30 cellular contexts compared by ENCODE assay signal in the genomic region with DNA sequence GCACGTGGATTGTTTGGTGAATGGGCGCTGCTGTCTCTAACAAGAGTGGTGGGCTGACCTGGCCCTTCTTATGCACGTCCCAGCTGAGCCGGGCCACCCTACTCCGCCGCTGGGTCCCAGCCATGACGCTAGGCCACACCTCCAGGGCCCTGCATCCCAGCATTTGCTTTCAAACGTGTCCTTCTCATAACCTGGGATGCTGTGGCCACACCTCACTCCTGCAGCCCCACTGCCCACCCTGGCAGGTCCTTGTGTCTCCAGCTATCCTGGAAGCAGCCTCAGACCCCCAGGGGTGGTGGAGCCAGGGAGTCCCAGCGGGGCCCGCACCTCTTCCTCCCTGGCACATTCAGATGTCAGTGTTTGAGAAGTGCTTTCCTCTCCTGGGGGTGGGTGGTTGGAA.
"Had no signal": no experiment of that assay in that cellular context is flagged by ENCODE, and none has a peak within 500 bp of the region (broad histone marks: within the 10 kb centered on the region; RNA-seq: fewer than 3 reads in every experiment).

No MANE protein-coding gene starts in this region.

- H3K4me3 Mint-ChIP-seq: dendritic cell treated with granulocyte-macrophage colony-stimulating factor and Interleukin-4, amounts not matched to agents 40 ng/mL and 50 ng/mL, for 4 days; endodermal cell; immature natural killer cell; naive thymus-derived CD4-positive, alpha-beta T cell; stimulated activated memory B cell treated with anti-CD40 and anti-IgM and Interleukin-4, amounts not matched to agents 10 μg/mL and 1 μg/mL and 100 μg/mL, for 72 hours; type B pancreatic cell had no signal

- H3K27ac Mint-ChIP-seq: dendritic cell treated with granulocyte-macrophage colony-stimulating factor and Interleukin-4, amounts not matched to agents 40 ng/mL and 50 ng/mL, for 4 days; endodermal cell; immature natural killer cell; stimulated activated memory B cell treated with anti-CD40 and anti-IgM and Interleukin-4, amounts not matched to agents 10 μg/mL and 1 μg/mL and 100 μg/mL, for 72 hours; type B pancreatic cell had no signal

- H3K36me3 Mint-ChIP-seq: immature natural killer cell; stimulated activated memory B cell treated with anti-CD40 and anti-IgM and Interleukin-4, amounts not matched to agents 10 μg/mL and 1 μg/mL and 100 μg/mL, for 72 hours; type B pancreatic cell had no signal

- H3K27me3 ChIP-seq: colonic mucosa, hepatocyte, right atrium auricular region, testis had no signal

- DNase-seq: central memory CD4-positive, alpha-beta T cell; colonic mucosa; effector CD8-positive, alpha-beta T cell; endodermal cell; foreskin fibroblast; gastrocnemius medialis; heart left ventricle; immature natural killer cell; islet precursor cell; mesendoderm; midbrain; naive thymus-derived CD4-positive, alpha-beta T cell; stimulated activated CD4-positive, alpha-beta T cell treated with anti-CD3 and anti-CD28 coated beads, Interleukin-2, amount 100 ng/mL, for 24 hours; stimulated activated CD4-positive, alpha-beta T cell treated with anti-CD3 and anti-CD28 coated beads, Interleukin-4, amount 100 ng/mL, for 4 hours; stimulated activated naive CD8-positive, alpha-beta T cell treated with anti-CD3 and anti-CD28 coated beads, Interleukin-15, Interleukin-2, amounts not matched to agents 100 U/mL and 50 U/mL, for 24 hours; substantia nigra; testis; tibial artery had no signal

- H3K4me1 Mint-ChIP-seq: endodermal cell; immature natural killer cell; stimulated activated memory B cell treated with anti-CD40 and anti-IgM and Interleukin-4, amounts not matched to agents 10 μg/mL and 1 μg/mL and 100 μg/mL, for 72 hours had no signal

- H3K27ac ChIP-seq: colonic mucosa, epithelial cell of prostate, gastrocnemius medialis, heart left ventricle, hepatocyte, neutrophil, parathyroid adenoma, prostate gland, right atrium auricular region, testis, tibial artery had no signal

- ATAC-seq: esophagus mucosa; gastrocnemius medialis; heart left ventricle; naive thymus-derived CD4-positive, alpha-beta T cell; sciatic nerve; stimulated activated memory B cell treated with anti-CD40 and anti-IgM and Interleukin-4, amounts not matched to agents 10 μg/mL and 1 μg/mL and 100 μg/mL, for 72 hours; stimulated activated naive CD8-positive, alpha-beta T cell treated with anti-CD3 and anti-CD28 coated beads, Interleukin-15, Interleukin-2, amounts not matched to agents 100 U/mL and 50 U/mL, for 24 hours had no signal

- H3K4me3 ChIP-seq: colonic mucosa, gastrocnemius medialis, heart left ventricle, hepatocyte, prostate gland, right atrium auricular region, smooth muscle cell, testis, tibial artery had no signal

- H3K4me1 ChIP-seq: colonic mucosa, gastrocnemius medialis, parathyroid adenoma, prostate gland, testis, tibial artery had no signal

- H3K9me3 ChIP-seq: colonic mucosa, gastrocnemius medialis, heart left ventricle, neutrophil, prostate gland, right atrium auricular region, testis, tibial artery had no signal

- H3K36me3 ChIP-seq: colonic mucosa, gastrocnemius medialis, heart left ventricle, neutrophil, prostate gland, right atrium auricular region, tibial artery had no signal

- H3K9me3 Mint-ChIP-seq: dendritic cell treated with granulocyte-macrophage colony-stimulating factor and Interleukin-4, amounts not matched to agents 40 ng/mL and 50 ng/mL, for 4 days; naive thymus-derived CD4-positive, alpha-beta T cell; stimulated activated memory B cell treated with anti-CD40 and anti-IgM and Interleukin-4, amounts not matched to agents 10 μg/mL and 1 μg/mL and 100 μg/mL, for 72 hours; type B pancreatic cell had no signal
